In genomic region chr4:5142726-5143125, GRCh38 we compare ENCODE assay signal across 10 cellular contexts.
DNase-seq lines count a peak whose midpoint lies in the region; ATAC-seq and TF ChIP-seq lines count a peak whose summit lies in the region.
"Had no signal": no experiment of that assay in that cellular context is flagged by ENCODE, and none has a peak within 500 bp of the region (broad histone marks: within the 10 kb centered on the region; RNA-seq: fewer than 3 reads in every experiment).

No MANE protein-coding gene starts in this region.

- no peaks in the 10 kb centered on the region for H3K27me3 ChIP-seq in testis
- H3K27me3 ChIP-seq: BLaER1 treated with 17β-estradiol and CSF1 and Interleukin-3, amounts not matched to agents 10 nM and 100 nM had no signal

- H3K4me3 Mint-ChIP-seq in activated T-helper 17 cell treated with anti-CD3 and anti-CD28 coated beads, Interleukin-2, amount 50 U/mL, for 72 hours, result no peak overlapping the region

- no peaks in the 10 kb centered on the region for H3K9me3 Mint-ChIP-seq in activated T-helper 17 cell treated with anti-CD3 and anti-CD28 coated beads, Interleukin-2, amount 50 U/mL, for 72 hours

- no peak for ATAC-seq in activated T-helper 17 cell treated with anti-CD3 and anti-CD28 coated beads, Interleukin-2, amount 50 U/mL, for 72 hours (replicated peaks)

- 83 to 90% methylated on average over 3 of the region's 3 CpGs for WGBS in testis, 2 donors

- peaks cover 12% of the 10 kb centered on the region for H3K27me3 Mint-ChIP-seq in activated T-helper 17 cell treated with anti-CD3 and anti-CD28 coated beads, Interleukin-2, amount 50 U/mL, for 72 hours

- no peaks in the 10 kb centered on the region for H3K36me3 Mint-ChIP-seq in activated T-helper 17 cell treated with anti-CD3 and anti-CD28 coated beads, Interleukin-2, amount 50 U/mL, for 72 hours (ENCODE audit: low read depth)

- no peak for TF ChIP-seq POLR2A in testis (IDR thresholded peaks at IDR 0.05)

- peak; percentile 63 for DNase-seq in NCI-H82 (lab: John Stamatoyannopoulos, UW)
- no peak for DNase-seq in NCI-H82 treated with DMSO at 0.1 percent for 48 hours (lab: John Stamatoyannopoulos, UW; ENCODE audit: unreplicated experiment)
- DNase-seq in SKM-1 (lab: John Stamatoyannopoulos, UW; ENCODE audit: unreplicated experiment), result peak; percentile 35
- peak; percentile 39 for DNase-seq in glomerular endothelial cell (ENCODE audit: extremely low read depth, low read depth, low spot score)
- peak; percentile 61 for DNase-seq in testis
- DNase-seq in T1000 (lab: John Stamatoyannopoulos, UW), result no peak
- no peak for DNase-seq in stimulated activated naive CD4-positive, alpha-beta T cell treated with Interleukin-2 at 50 U/mL for 16 hours (lab: John Stamatoyannopoulos, UW)
- DNase-seq: NCI-H1092 had no signal

- no peak overlapping the region for H3K27ac ChIP-seq in testis
- H3K27ac ChIP-seq: BLaER1 treated with 17β-estradiol and CSF1 and Interleukin-3, amounts not matched to agents 10 nM and 100 nM had no signal

- intact Hi-C loops in testis (cut with DNase I; ENCODE audit: low total_unique reads), result no loop called here

- no peaks in the 10 kb centered on the region for H3K9me3 ChIP-seq in testis

- no peaks in the 10 kb centered on the region for H3K4me1 ChIP-seq in testis

- H3K4me1 Mint-ChIP-seq in activated T-helper 17 cell treated with anti-CD3 and anti-CD28 coated beads, Interleukin-2, amount 50 U/mL, for 72 hours, result no peaks in the 10 kb centered on the region

- no peak overlapping the region for H3K27ac Mint-ChIP-seq in activated T-helper 17 cell treated with anti-CD3 and anti-CD28 coated beads, Interleukin-2, amount 50 U/mL, for 72 hours

- no peaks in the 10 kb centered on the region for H3K36me3 ChIP-seq in testis (ENCODE audit: low read depth, missing control alignments)

- no peak overlapping the region for H3K4me3 ChIP-seq in testis
- H3K4me3 ChIP-seq: BLaER1 treated with 17β-estradiol and CSF1 and Interleukin-3, amounts not matched to agents 10 nM and 100 nM had no signal

- TF ChIP-seq CTCF in testis (IDR thresholded peaks at IDR 0.05), result peak in 2 of 3 experiments; percentile 35 to 48

Comparison
In these comparisons a context has a peak if more than half of its experiments do, and no peak if none do; other contexts are left out.
1. DNase-seq: peak in NCI-H82 (single experiment), SKM-1 (single experiment), glomerular endothelial cell (single experiment) and testis (single experiment); none in NCI-H82 treated with DMSO at 0.1 percent for 48 hours (single experiment), T1000 (single experiment) and stimulated activated naive CD4-positive, alpha-beta T cell treated with Interleukin-2 at 50 U/mL for 16 hours (single experiment).